In genomic region chr12:56930241-56930640, GRCh38 we compare ENCODE assay signal across 34 cellular contexts. TPM values are rescaled to one million over a fixed set of nuclear protein-coding genes. Genes with fewer than 3 reads are reported as not detected.
"Had no signal": no experiment of that assay in that cellular context is flagged by ENCODE, and none has a peak within 500 bp of the region (broad histone marks: within the 10 kb centered on the region; RNA-seq: fewer than 3 reads in every experiment).

No MANE protein-coding gene starts in this region.

- H3K9me3 ChIP-seq: colonic mucosa, gastrocnemius medialis, left lung, neutrophil, prostate gland, right atrium auricular region, testis, tibial artery, upper lobe of right lung, vagina had no signal

- H3K4me2 ChIP-seq: smooth muscle cell had no signal

- H3K27ac ChIP-seq: colonic mucosa, gastrocnemius medialis, left lung, neutrophil, prostate gland, right atrium auricular region, testis, tibial artery, upper lobe of right lung, vagina had no signal

- H3K27ac Mint-ChIP-seq: naive thymus-derived CD4-positive, alpha-beta T cell had no signal

- H3K9me3 Mint-ChIP-seq: central memory CD8-positive, alpha-beta T cell; naive thymus-derived CD4-positive, alpha-beta T cell; nephron had no signal

- H3K4me1 ChIP-seq: colonic mucosa, gastrocnemius medialis, prostate gland, right atrium auricular region, tibial artery had no signal

- H3K36me3 ChIP-seq: colonic mucosa, gastrocnemius medialis, left lung, neutrophil, prostate gland, right atrium auricular region, tibial artery, upper lobe of right lung, vagina had no signal

- H3K4me3 ChIP-seq: colonic mucosa, gastrocnemius medialis, left lung, prostate gland, right atrium auricular region, smooth muscle cell, testis, tibial artery, upper lobe of right lung, vagina had no signal

- DNase-seq: colonic mucosa; dermis blood vessel endothelial cell; effector memory CD4-positive, alpha-beta T cell; foreskin fibroblast; gastrocnemius medialis; head of caudate nucleus; kidney; left lung; mesendoderm; midbrain; naive thymus-derived CD4-positive, alpha-beta T cell; stimulated activated CD4-positive, alpha-beta T cell treated with anti-CD3 and anti-CD28 coated beads, Interleukin-12 subunit alpha, Interleukin-12 subunit beta, amount 100 ng/mL, for 4 hours; stimulated activated CD4-positive, alpha-beta T cell treated with anti-CD3 and anti-CD28 coated beads, Interleukin-1b, Interleukin-23, amount 100 ng/mL, for 48 hours; stimulated activated CD4-positive, alpha-beta T cell treated with anti-CD3 and anti-CD28 coated beads, Interleukin-4, amount 100 ng/mL, for 1 hour; stimulated activated CD8-positive, alpha-beta memory T cell treated with anti-CD3 and anti-CD28 coated beads, Interleukin-4, amount 100 ng/mL, for 48 hours; stimulated activated naive CD4-positive, alpha-beta T cell treated with Interleukin-2 at 50 U/mL for 16 hours; substantia nigra; testis; tibial artery; upper lobe of right lung had no signal

- ATAC-seq: gastrocnemius medialis; left lung; naive thymus-derived CD4-positive, alpha-beta T cell; sciatic nerve; upper lobe of right lung had no signal

- H3K36me3 Mint-ChIP-seq: naive thymus-derived CD4-positive, alpha-beta T cell had no signal

- H3K4me3 Mint-ChIP-seq: central memory CD8-positive, alpha-beta T cell; naive thymus-derived CD4-positive, alpha-beta T cell; nephron had no signal

- H3K27me3 ChIP-seq: colonic mucosa, gastrocnemius medialis, left lung, neutrophil, right atrium auricular region, testis, tibial artery, upper lobe of right lung, vagina had no signal

- FAIRE-seq: endometrium, kidney had no signal

RNA-seq across cellular contexts. Expression of gene SDR9C7, which starts 4.0 kb away (rescaled TPM):
- total RNA-seq: chondrocyte; colonic mucosa; dermis blood vessel endothelial cell; glomerular endothelial cell; kidney; left lung; lung microvascular endothelial cell; mucosa of gallbladder; naive thymus-derived CD4-positive, alpha-beta T cell; osteoblast; upper lobe of right lung had no signal
- polyA plus RNA-seq: naive thymus-derived CD4-positive, alpha-beta T cell had no signal

RNA-seq across cellular contexts. Expression of gene RDH16, which starts 27.2 kb away (rescaled TPM):
- total RNA-seq: chondrocyte, glomerular endothelial cell had no signal
